8 cellular contexts compared by ENCODE assay signal in genomic region chr1:212699839-212700596, GRCh38. TPM values are rescaled to one million over a fixed set of nuclear protein-coding genes. Genes with fewer than 3 reads are reported as not detected.
DNase-seq lines count a peak whose midpoint lies in the region; ATAC-seq and TF ChIP-seq lines count a peak whose summit lies in the region.

BATF3 (minus strand) TSS chr1:212699840; CDS start chr1:212699762, 78 bp downstream.

- CTCF ChIA-PET in activated CD8-positive, alpha-beta memory T cell treated with anti-CD3 and anti-CD28 coated beads for 36 hours (lab: Charles Lee), result interaction anchor here (0.6 to 3.9 kb wide), 10 partner anchors 9 to 58 kb away, joined by 3 to 28 read pairs (median 4); no protein-coding TSS in a partner anchor

- H3K4me3 ChIP-seq in epithelial cell of esophagus (ENCODE audit: low read length) (peak within 1 kb of the TSS; percentile 34), thymus (ENCODE audit: low read length) (peak within 1 kb of the TSS; percentile 52)

- no peaks in the 10 kb centered on the region for H3K9me3 Mint-ChIP-seq in natural killer cell

- H3K4me1 ChIP-seq in thymus (ENCODE audit: control insufficient read depth, insufficient read depth, low read length), result peaks cover 11% of the 10 kb centered on the region

- ATAC-seq in GM19397 (IDR thresholded peaks at IDR 0.05; ENCODE audit: unreplicated experiment), result peak; percentile 25
- peak; percentile 42 to 58 (median 57) for ATAC-seq in natural killer cell

- no peak for TF ChIP-seq RAD21 in Ishikawa (IDR thresholded peaks at IDR 0.05; ENCODE audit: low read depth)

- H3K27ac ChIP-seq in thymus (ENCODE audit: low read depth), result no peak within 1 kb of the TSS

- under 1% methylated on average over 89 of the region's 89 CpGs for WGBS in thymus

- peaks cover 35 to 42% of the 10 kb centered on the region in 2 donors for H3K27me3 Mint-ChIP-seq in natural killer cell (ENCODE audit: low read depth in 2 of 2)

- peak within 1 kb of the TSS in 1 of 2 donors; percentile 80 for H3K27ac Mint-ChIP-seq in natural killer cell

- intact Hi-C loops in natural killer cell (cut with micrococcal nuclease), result no loop called here

- DNase-seq in Ammon's horn (ENCODE audit: low spot score), result peak; percentile 25
- DNase-seq in epithelial cell of esophagus (ENCODE audit: low read depth), result no peak
- peak; percentile 43 for DNase-seq in natural killer cell
- no peak for DNase-seq in DMS153 treated with DMSO at 0.1 percent for 48 hours (lab: John Stamatoyannopoulos, UW; ENCODE audit: unreplicated experiment)

- peak within 1 kb of the TSS; percentile 87 for H3K4me3 Mint-ChIP-seq in natural killer cell

- no peaks in the 10 kb centered on the region for H3K36me3 ChIP-seq in thymus (ENCODE audit: control insufficient read depth, insufficient read depth)

- peaks cover 19% of the 10 kb centered on the region for H3K27me3 ChIP-seq in thymus (ENCODE audit: control insufficient read depth, insufficient read depth)

- POLR2A ChIA-PET in activated CD8-positive, alpha-beta memory T cell treated with anti-CD3 and anti-CD28 coated beads for 36 hours (lab: Charles Lee), result interaction anchor here (1.3 to 1.7 kb wide), 3 partner anchors 16 to 27 kb away, joined by 3 to 7 read pairs (median 7); no protein-coding TSS in a partner anchor

- TF ChIP-seq EP300 in Ishikawa (IDR thresholded peaks at IDR 0.05; ENCODE audit: borderline replicate concordance), result no peak

- no peaks in the 10 kb centered on the region for H3K36me3 Mint-ChIP-seq in natural killer cell

- peaks cover 15 to 38% of the 10 kb centered on the region in 2 donors for H3K4me1 Mint-ChIP-seq in natural killer cell

- no peaks in the 10 kb centered on the region for H3K9me3 ChIP-seq in thymus (ENCODE audit: control insufficient read depth)

- TF ChIP-seq CTCF in epithelial cell of esophagus (IDR thresholded peaks at IDR 0.05; ENCODE audit: insufficient read depth, low read depth, low read length, missing control alignments), result no peak
- TF ChIP-seq CTCF in natural killer cell (IDR thresholded peaks at IDR 0.05), result no peak

TF ChIP-seq in Ishikawa, 13 proteins besides CTCF, POLR2A, EP300 and RAD21:
- TF ChIP-seq CREB1 (IDR thresholded peaks at IDR 0.05; ENCODE audit: low read depth), result no peak
- peak; percentile 71 for TF ChIP-seq USF1 (IDR thresholded peaks at IDR 0.05)
- no peak for TF ChIP-seq TEAD4 (IDR thresholded peaks at IDR 0.05)
- TF ChIP-seq EGR1 (IDR thresholded peaks at IDR 0.05), result no peak; the same call in 1 of the 2 replicates
- no peak for TF ChIP-seq TCF12 (IDR thresholded peaks at IDR 0.05; ENCODE audit: low read depth)
- no peak for TF ChIP-seq TAF1 (IDR thresholded peaks at IDR 0.05; ENCODE audit: low read depth)
- no peak for TF ChIP-seq NFIC (IDR thresholded peaks at IDR 0.05)
- TF ChIP-seq CEBPB (IDR thresholded peaks at IDR 0.05), result no peak
- no peak for TF ChIP-seq FOXM1 (IDR thresholded peaks at IDR 0.05; ENCODE audit: borderline replicate concordance, low read depth)
- TF ChIP-seq ZBTB7A (IDR thresholded peaks at IDR 0.05; ENCODE audit: low read depth), result peak; percentile 88
- TF ChIP-seq YY1 (IDR thresholded peaks at IDR 0.05; ENCODE audit: low read depth), result no peak
- TF ChIP-seq REST (IDR thresholded peaks at IDR 0.05; ENCODE audit: low read depth), result no peak
- TF ChIP-seq MAX (IDR thresholded peaks at IDR 0.05), result peak; percentile 66; the same call in 1 of the 2 replicates

RNA-seq across cellular contexts. Expression of gene BATF3, which starts in this region (rescaled TPM):
- total RNA-seq in activated CD8-positive, alpha-beta memory T cell treated with anti-CD3 and anti-CD28 coated beads for 36 hours, result 100 to 1,000 TPM; 146 to 148 TPM
- 1 to 10 TPM in 2 of 3 donors, under 1 TPM in 1; 0.25 to 3.6 (median 1.2) TPM for total RNA-seq in natural killer cell
- polyA plus RNA-seq in thymus, result 27.2 TPM

Comparison
In these comparisons a context has a peak if more than half of its experiments do, and no peak if none do; other contexts are left out.
1. RNA of gene BATF3 (total RNA-seq): 146 to 148 TPM in activated CD8-positive, alpha-beta memory T cell treated with anti-CD3 and anti-CD28 coated beads for 36 hours; 0.25 to 3.6 TPM in natural killer cell; every median in the first group is over 10 times any median in the second.
2. DNase-seq: peak in Ammon's horn (single experiment) and natural killer cell (single experiment); none in epithelial cell of esophagus (single experiment) and DMS153 treated with DMSO at 0.1 percent for 48 hours (single experiment).